8 cellular contexts compared by ENCODE assay signal in the genomic region with DNA sequence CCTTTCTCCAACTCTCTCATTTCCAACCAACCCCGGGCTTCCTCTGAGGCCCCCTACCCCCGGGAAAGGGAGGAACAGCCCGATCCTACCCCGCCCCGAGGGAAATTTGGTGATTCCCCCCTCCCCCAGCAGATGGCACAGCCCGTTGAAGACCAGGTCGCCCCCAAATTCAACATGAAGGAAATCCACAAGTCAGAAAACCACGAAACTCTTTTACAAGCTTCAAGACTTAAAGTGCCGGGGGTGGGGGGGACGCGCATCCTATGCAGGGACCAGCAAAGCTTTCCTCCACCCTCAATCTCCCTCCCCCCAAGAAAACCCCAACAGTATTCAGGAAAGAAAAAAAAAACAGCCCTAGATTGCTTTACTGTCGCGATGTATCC. TPM values are rescaled to one million over a fixed set of nuclear protein-coding genes. Genes with fewer than 3 reads are reported as not detected.
DNase-seq lines count a peak whose midpoint lies in the region; ATAC-seq, FAIRE-seq and TF ChIP-seq lines count a peak whose summit lies in the region.

No MANE protein-coding gene starts in this region.

- POLR2A ChIA-PET in OCI-LY7 (lab: Charles Lee) = interaction anchor here (0.6 to 1.6 kb wide), 6 partner anchors 16 to 473 kb away, joined by 3 to 7 read pairs (median 4); no protein-coding TSS in a partner anchor
- POLR2A ChIA-PET in H1 (lab: Charles Lee; ENCODE audit: partially characterized antibody) = interaction anchor here (0.8 to 4.6 kb wide), 12 partner anchors 9 to 84 kb away, joined by 3 to 27 read pairs (median 6); partner anchors contain the start of gene MBD3

- H2AFZ ChIP-seq in OCI-LY7 (ENCODE audit: low read length) = no peak overlapping the region
- H2AFZ ChIP-seq in H1 (ENCODE audit: low read length) = no peak overlapping the region
- no peak overlapping the region for H2AFZ ChIP-seq in parathyroid adenoma

- TSS peak; percentile 66 for BruUV-seq in OCI-LY7 (replicated peaks; lab: Mats Ljungman, UMichigan)

- H3K4me3 ChIP-seq in GM12865 (ENCODE audit: low read depth, low read length) (peak overlapping the region; percentile 72), OCI-LY7 (ENCODE audit: low read depth, low read length, poor library complexity, severe bottlenecking) (peak overlapping the region; percentile 94), H1 (ENCODE audit: extremely low read depth in 1 of 4, insufficient read depth in 2 of 4, low read depth in 3 of 4, low read length in 4 of 4) (peak overlapping the region; percentile 69 to 84 (median 74)), parathyroid adenoma (ENCODE audit: low read depth, low read length) (peak overlapping the region; percentile 45)

- no peaks in the 10 kb centered on the region; the same call in 1 of the 2 replicates for H4K20me1 ChIP-seq in OCI-LY7 (ENCODE audit: insufficient read depth, low read length)
- H4K20me1 ChIP-seq in H1 (replicated peaks in 1 of 2; ENCODE audit: control insufficient read depth in 1 of 2, insufficient read depth in 2 of 2, low read length in 2 of 2) = peaks cover 17 to 20% of the 10 kb centered on the region in 2 experiments

- H3K27me3 ChIP-seq in H1 (replicated peaks in 1 of 4; ENCODE audit: control insufficient read depth in 3 of 4, extremely low read depth in 1 of 4, insufficient read depth in 3 of 4, low read length in 3 of 4) (no peaks in the 10 kb centered on the region), parathyroid adenoma (ENCODE audit: control insufficient read depth, insufficient read depth, low read length) (no peaks in the 10 kb centered on the region)

- H3K36me3 ChIP-seq in OCI-LY7 (ENCODE audit: insufficient read depth, low read length) (peaks cover 60% of the 10 kb centered on the region), H1 (ENCODE audit: control insufficient read depth in 2 of 4, insufficient read depth in 4 of 4, low read length in 3 of 4) (peaks cover 12 to 45% (median 34%) of the 10 kb centered on the region in 4 experiments), parathyroid adenoma (ENCODE audit: control insufficient read depth, insufficient read depth, low read length) (no peaks in the 10 kb centered on the region)

- H2BK20ac ChIP-seq in H1 (ENCODE audit: low read length) = no peak overlapping the region

- H3K4me2 ChIP-seq in OCI-LY7 (ENCODE audit: low read length) = peak overlapping the region; percentile 93
- peak overlapping the region; percentile 70 to 72 for H3K4me2 ChIP-seq in H1 (ENCODE audit: insufficient read depth in 1 of 2, low read depth in 2 of 2, low read length in 2 of 2)
- H3K4me2 ChIP-seq in parathyroid adenoma (ENCODE audit: low read length) = no peak overlapping the region

- H3K9ac ChIP-seq in H1 (replicated peaks in 1 of 4; ENCODE audit: extremely low read depth in 1 of 4, low read depth in 3 of 4, low read length in 3 of 4) (peak overlapping the region in 3 of 4 experiments; percentile 59 to 84 (median 79); a peak in 5 of 7 replicates), parathyroid adenoma (no peak overlapping the region)

- 7% methylated on average over 13 of the region's 13 CpGs; no CpG with 5 or more reads in 1 of the 2 experiments for WGBS in H1 (ENCODE audit: extremely low coverage in 1 of 2, insufficient coverage in 1 of 2, insufficient read length in 1 of 2, insufficient replicate concordance in 2 of 2, low coverage in 1 of 2, low lambda C conversion rate in 2 of 2, missing lambda C conversion rate in 1 of 2), 2 experiments

- peaks cover 59% of the 10 kb centered on the region for H3K79me2 ChIP-seq in OCI-LY7 (ENCODE audit: insufficient read depth, low read depth, low read length)
- H3K79me2 ChIP-seq in H1 (ENCODE audit: control insufficient read depth in 1 of 2, insufficient read depth in 2 of 2, low read length in 2 of 2) = peaks cover 0 to 48% of the 10 kb centered on the region in 2 experiments; a peak in 3 of 4 replicates
- H3K79me2 ChIP-seq in parathyroid adenoma = no peaks in the 10 kb centered on the region

- CTCF ChIA-PET in OCI-LY7 (lab: Charles Lee; ENCODE audit: unreplicated experiment) = interaction anchor here (0.9 kb wide), 1 partner anchor 11 kb away, joined by 8 read pairs; no protein-coding TSS in a partner anchor
- CTCF ChIA-PET in H1 (lab: Charles Lee; ENCODE audit: partially characterized antibody) = interaction anchor here (0.7 to 1.5 kb wide), 6 partner anchors 11 to 187 kb away, joined by 3 to 4 read pairs (median 3); no protein-coding TSS in a partner anchor

- peak overlapping the region; percentile 22 for H4K91ac ChIP-seq in H1 (replicated peaks; ENCODE audit: insufficient read length, low read length)

- H3K14ac ChIP-seq in H1 (ENCODE audit: insufficient read length) = no peak overlapping the region

- peaks cover 6% of the 10 kb centered on the region; the same call in 1 of the 2 replicates for H3K23me2 ChIP-seq in H1 (ENCODE audit: low read depth, low read length)

- no peak overlapping the region for H3K23ac ChIP-seq in H1 (ENCODE audit: insufficient read length)

- peak overlapping the region; percentile 67 for H3K56ac ChIP-seq in H1 (replicated peaks; ENCODE audit: insufficient read length, low read depth, low read length)

- peaks cover 62% of the 10 kb centered on the region for H3K4me1 ChIP-seq in OCI-LY7 (ENCODE audit: insufficient read depth, low read length, poor library complexity, severe bottlenecking)
- H3K4me1 ChIP-seq in H1 (replicated peaks in 1 of 4; ENCODE audit: control insufficient read depth in 3 of 4, insufficient read depth in 4 of 4, low read length in 3 of 4) = peaks cover 0 to 22% (median 4%) of the 10 kb centered on the region in 4 experiments; a peak in 5 of 7 replicates
- peaks cover 3% of the 10 kb centered on the region for H3K4me1 ChIP-seq in parathyroid adenoma

- TF ChIP-seq POLR2A in H1 (IDR thresholded peaks at IDR 0.05; ENCODE audit: control extremely low read depth in 1 of 2, low read depth in 2 of 2, low read length in 2 of 2) = 0 out of 3 replicates have a peak, but pooled peaks of 1 of the 2 experiments have one; percentile 0

- H3K27ac ChIP-seq in OCI-LY7 (ENCODE audit: low read depth, low read length, poor library complexity, severe bottlenecking) (peak overlapping the region; percentile 98), H1 (ENCODE audit: low read depth, low read length) (peak overlapping the region; percentile 25; the same call in 1 of the 2 replicates), parathyroid adenoma (no peak overlapping the region)

- H3K9me3 ChIP-seq in OCI-LY7 (ENCODE audit: low read length) (no peaks in the 10 kb centered on the region), H1 (ENCODE audit: insufficient read depth in 2 of 2, low read depth in 1 of 2, low read length in 1 of 2) (no peaks in the 10 kb centered on the region), parathyroid adenoma (ENCODE audit: control insufficient read depth, low read length) (no peaks in the 10 kb centered on the region)

- no peak; a peak in 1 of 4 replicates for TF ChIP-seq RAD21 in H1 (IDR thresholded peaks at IDR 0.05 in 1 of 2, conservative IDR thresholded peaks at IDR 0.05 in 1 of 2; ENCODE audit: low read depth in 2 of 2, low read length in 2 of 2)

- TF ChIP-seq CTCF in GM12865 (IDR thresholded peaks at IDR 0.05; ENCODE audit: insufficient read depth, low read depth, low read length, missing control alignments) (peak; percentile 12), OCI-LY7 (conservative IDR thresholded peaks at IDR 0.05; ENCODE audit: low read length) (peak; percentile 50; the same call in 1 of the 2 replicates), H1 (IDR thresholded peaks at IDR 0.05; ENCODE audit: control extremely low read depth in 1 of 3, insufficient read depth in 1 of 3, low read depth in 1 of 3, low read length in 3 of 3) (no peak), parathyroid adenoma (IDR thresholded peaks at IDR 0.05) (no peak)

- no peak overlapping the region; the same call in 1 of the 2 replicates for H4K8ac ChIP-seq in H1 (ENCODE audit: extremely low read depth, insufficient read depth, low read length)

- intact Hi-C loops in OCI-LY7 (cut with micrococcal nuclease; ENCODE audit: unreplicated experiment) = no loop called here

- H3K18ac ChIP-seq in H1 (ENCODE audit: extremely low read depth, low read length) = peak overlapping the region; percentile 90

- no peak for TF ChIP-seq EP300 in H1 (IDR thresholded peaks at IDR 0.05; ENCODE audit: borderline replicate concordance in 1 of 2, low read depth in 2 of 2, low read length in 2 of 2)

- 0 out of 2 replicates have a peak overlapping the region, but pooled peaks have one; percentile 75 for H2AK5ac ChIP-seq in H1 (ENCODE audit: low read depth, low read length)

- H2BK120ac ChIP-seq in H1 (replicated peaks; ENCODE audit: low read depth, low read length) = no peak overlapping the region

- H3K4ac ChIP-seq in H1 (replicated peaks; ENCODE audit: insufficient read length, low read depth, low read length) = no peak overlapping the region

- DNase-seq in GM12865 (ENCODE audit: low read depth) (peak; percentile 68), OCI-LY7 (ENCODE audit: low spot score) (peak; percentile 71), H1 (ENCODE audit: low read depth in 1 of 2, low spot score in 2 of 2) (no peak), amygdala (lab: John Stamatoyannopoulos, UW) (no peak)

- H3K9me2 ChIP-seq in OCI-LY7 (ENCODE audit: insufficient read depth, low read length) = no peaks in the 10 kb centered on the region

- H2BK5ac ChIP-seq in H1 (ENCODE audit: low read depth, low read length) = no peak overlapping the region

- H3K79me1 ChIP-seq in H1 (ENCODE audit: low read depth, low read length) = peaks cover 20% of the 10 kb centered on the region

- ATAC-seq in GM21390 (IDR thresholded peaks at IDR 0.05; ENCODE audit: unreplicated experiment) (no peak), GM18517 (IDR thresholded peaks at IDR 0.05; ENCODE audit: unreplicated experiment) (no peak), HG03039 (IDR thresholded peaks at IDR 0.05; ENCODE audit: unreplicated experiment) (no peak)

- H2BK12ac ChIP-seq in H1 (ENCODE audit: low read depth, low read length) = 0 out of 2 replicates have a peak overlapping the region, but pooled peaks have one; percentile 27

- no peak overlapping the region for H2BK15ac ChIP-seq in H1 (ENCODE audit: low read length)

- FAIRE-seq in H1 (lab: Jason Lieb, UNC) = no peak

- H4K5ac ChIP-seq in H1 (ENCODE audit: insufficient read length, low read depth, low read length) = no peak overlapping the region

RNA-seq across cellular contexts. Expression of gene TCF3, which starts 1.8 kb away (rescaled TPM):
- 413 and 518 TPM in 2 replicates for total RNA-seq in OCI-LY7 (2014; rRNA removed; shearing (Covaris generic))
- 811 and 878 TPM in 2 replicates for total RNA-seq in OCI-LY7 (2022)
- total RNA-seq in H1 (2021; fragmentation: NEBNext Ultra II Directional; extraction: Animal tissue kit (Norgen Biotek cat#: 25700)) = 340 and 348 TPM in 2 replicates
- 241 and 471 TPM in 2 replicates for polyA plus RNA-seq in H1 (2011; rRNA removed)
- 271 TPM for polyA plus RNA-seq in H1 (2011; cell fraction: cytosol; rRNA removed)
- 468 TPM for polyA plus RNA-seq in H1 (2011; cell fraction: nucleus; rRNA removed)
- polyA plus RNA-seq in H1 (2012, experiment 1 of 2) = 258 to 276 TPM (median 262 TPM) in 4 replicates
- polyA plus RNA-seq in H1 (2012, experiment 2 of 2) = 216 TPM
- polyA plus RNA-seq in H1 (2013, experiment 1 of 2) = 188 TPM
- 190 TPM for polyA plus RNA-seq in H1 (2013, experiment 2 of 2)
- 47.7 and 78.0 TPM in 2 replicates for polyA minus RNA-seq in H1 (2011; rRNA and poly(A)+ RNA removed)
- polyA minus RNA-seq in H1 (2011; cell fraction: cytosol; rRNA and poly(A)+ RNA removed) = 232 TPM
- polyA minus RNA-seq in H1 (2011; cell fraction: nucleus; rRNA and poly(A)+ RNA removed) = 124 TPM

RNA-seq across cellular contexts. Expression of gene UQCR11, which starts 45.4 kb away (rescaled TPM):
- total RNA-seq in OCI-LY7 (2014; rRNA removed; shearing (Covaris generic)) = 85.3 and 86.2 TPM in 2 replicates
- total RNA-seq in OCI-LY7 (2022) = 143 and 187 TPM in 2 replicates
- 162 and 179 TPM in 2 replicates for total RNA-seq in H1 (2021; fragmentation: NEBNext Ultra II Directional; extraction: Animal tissue kit (Norgen Biotek cat#: 25700))
- 171 and 209 TPM in 2 replicates for polyA plus RNA-seq in H1 (2011; rRNA removed)
- 116 TPM for polyA plus RNA-seq in H1 (2011; cell fraction: cytosol; rRNA removed)
- 97.6 TPM for polyA plus RNA-seq in H1 (2011; cell fraction: nucleus; rRNA removed)
- polyA plus RNA-seq in H1 (2012, experiment 1 of 2) = 113 to 194 TPM (median 144 TPM) in 4 replicates
- 120 TPM for polyA plus RNA-seq in H1 (2012, experiment 2 of 2)
- polyA plus RNA-seq in H1 (2013, experiment 1 of 2) = 158 TPM
- 164 TPM for polyA plus RNA-seq in H1 (2013, experiment 2 of 2)
- polyA minus RNA-seq in H1 (2011; rRNA and poly(A)+ RNA removed) = 30.3 and 34.7 TPM in 2 replicates
- 19.2 TPM for polyA minus RNA-seq in H1 (2011; cell fraction: cytosol; rRNA and poly(A)+ RNA removed)
- 33.2 TPM for polyA minus RNA-seq in H1 (2011; cell fraction: nucleus; rRNA and poly(A)+ RNA removed)

RNA-seq across cellular contexts. Expression of gene MBD3, which starts 58.0 kb away (rescaled TPM):
- total RNA-seq in OCI-LY7 (2014; rRNA removed; shearing (Covaris generic)) = 147 and 172 TPM in 2 replicates
- 168 TPM in 2 replicates for total RNA-seq in OCI-LY7 (2022)
- 110 and 115 TPM in 2 replicates for total RNA-seq in H1 (2021; fragmentation: NEBNext Ultra II Directional; extraction: Animal tissue kit (Norgen Biotek cat#: 25700))
- 88.2 and 113 TPM in 2 replicates for polyA plus RNA-seq in H1 (2011; rRNA removed)
- polyA plus RNA-seq in H1 (2011; cell fraction: cytosol; rRNA removed) = 88.4 TPM
- 124 TPM for polyA plus RNA-seq in H1 (2011; cell fraction: nucleus; rRNA removed)
- 35.0 to 76.4 TPM (median 70.7 TPM) in 4 replicates for polyA plus RNA-seq in H1 (2012, experiment 1 of 2)
- 53.8 TPM for polyA plus RNA-seq in H1 (2012, experiment 2 of 2)
- polyA plus RNA-seq in H1 (2013, experiment 1 of 2) = 51.4 TPM
- polyA plus RNA-seq in H1 (2013, experiment 2 of 2) = 49.4 TPM
- polyA minus RNA-seq in H1 (2011; rRNA and poly(A)+ RNA removed) = 30.3 and 32.3 TPM in 2 replicates
- 61.4 TPM for polyA minus RNA-seq in H1 (2011; cell fraction: cytosol; rRNA and poly(A)+ RNA removed)
- polyA minus RNA-seq in H1 (2011; cell fraction: nucleus; rRNA and poly(A)+ RNA removed) = 52.8 TPM

Comparison
In these comparisons a context has a peak if more than half of its experiments do, and no peak if none do; other contexts are left out.
1. DNase-seq: peak in GM12865 (single experiment) and OCI-LY7 (single experiment); none in H1 (0 of 2) and amygdala (0 of 56).
2. CTCF ChIP-seq: peak in GM12865 (single experiment) and OCI-LY7 (single experiment); none in H1 (0 of 3) and parathyroid adenoma (single experiment).
3. Peak in every context shown above with its lines, with median percentiles within 50 percentile points of each other: H3K4me3 ChIP-seq.